Comparison of ENCODE assay signal across 8 cellular contexts in genomic region chr19:11528551-11529341, GRCh38. TPM values are rescaled to one million over a fixed set of nuclear protein-coding genes. Genes with fewer than 3 reads are reported as not detected.
DNase-seq lines count a peak whose midpoint lies in the region; ATAC-seq and TF ChIP-seq lines count a peak whose summit lies in the region.

ECSIT (minus strand) TSS chr19:11529134; CDS start chr19:11519170, 9,964 bp downstream.

- H3K4me3 Mint-ChIP-seq in WTC11: peak within 1 kb of the TSS; percentile 93

- WGBS in smooth muscle cell (ENCODE audit: low lambda C conversion rate): under 1% methylated on average over 47 of the region's 47 CpGs

- ATAC-seq in GM18909 (IDR thresholded peaks at IDR 0.05; ENCODE audit: poor library complexity, unreplicated experiment): peak; percentile 95
- ATAC-seq in HG03175 (IDR thresholded peaks at IDR 0.05; ENCODE audit: unreplicated experiment): peak; percentile 93
- peak; percentile 97 for ATAC-seq in WTC11

- no peaks in the 10 kb centered on the region for H3K36me3 ChIP-seq in smooth muscle cell (ENCODE audit: low read depth)

- peak within 1 kb of the TSS; percentile 95 for H3K27ac ChIP-seq in smooth muscle cell (ENCODE audit: low read depth)

- H3K36me3 Mint-ChIP-seq in WTC11: no peaks in the 10 kb centered on the region

- CTCF ChIA-PET in AG04449 (lab: Yijun Ruan, JAX) (interaction anchor here (1.4 to 2.1 kb wide), 4 partner anchors 9 to 46 kb away, joined by 5 to 8 read pairs (median 6); partner anchors contain the start of gene CNN1), WTC11 (lab: Charles Lee) (interaction anchor here (0.5 to 1.2 kb wide), 7 partner anchors 46 to 1229 kb away, joined by 3 to 8 read pairs (median 3); no protein-coding TSS in a partner anchor)

- H3K4me1 Mint-ChIP-seq in WTC11: peaks cover 8% of the 10 kb centered on the region

- peaks cover 7% of the 10 kb centered on the region for H4K20me1 ChIP-seq in smooth muscle cell (ENCODE audit: low read depth)

- POLR2A ChIA-PET in AG04449 (lab: Yijun Ruan, JAX) (interaction anchor here (1.2 kb wide), 1 partner anchor 10 kb away, joined by 3 read pairs; the partner anchor contains the start of gene CNN1), WTC11 (lab: Charles Lee) (interaction anchor here (0.9 to 1.0 kb wide), 5 partner anchors 10 to 182 kb away, joined by 3 to 8 read pairs (median 3); partner anchors contain the start of genes CCDC159, CNN1, ELOF1 and TMEM205)

- peak within 1 kb of the TSS; percentile 90 for H3K9ac ChIP-seq in smooth muscle cell (ENCODE audit: low read depth)

- peak within 1 kb of the TSS; percentile 85 for H3K4me2 ChIP-seq in smooth muscle cell

- DNase-seq in AG04449 (ENCODE audit: low read depth, low spot score): peak; percentile 90
- DNase-seq in NCI-H226: peak; percentile 97
- peak; percentile 97 for DNase-seq in WTC11 (ENCODE audit: low spot score)
- DNase-seq in cardiac fibroblast (ENCODE audit: low read depth in 2 of 2): peak; percentile 99
- DNase-seq in iPS-NIHi7 (ENCODE audit: extremely low spot score): peak; percentile 97
- peak; percentile 93 for DNase-seq in smooth muscle cell (lab: John Stamatoyannopoulos, UW; ENCODE audit: unreplicated experiment)

- H3K4me3 ChIP-seq in AG04449 (ENCODE audit: low read depth, low read length) (peak within 1 kb of the TSS; percentile 85), cardiac fibroblast (replicated peaks in 1 of 2; ENCODE audit: low read depth in 2 of 2, low read length in 2 of 2) (peak within 1 kb of the TSS; percentile 86 to 91), smooth muscle cell (peak within 1 kb of the TSS; percentile 76)

- H3K9me3 Mint-ChIP-seq in WTC11: no peaks in the 10 kb centered on the region

- H3K27me3 ChIP-seq in smooth muscle cell (ENCODE audit: low read depth): no peaks in the 10 kb centered on the region

- no peaks in the 10 kb centered on the region for H3K9me3 ChIP-seq in smooth muscle cell (replicated peaks; ENCODE audit: low read depth)

- H3K27me3 Mint-ChIP-seq in WTC11 (ENCODE audit: low read depth): peaks cover 18% of the 10 kb centered on the region

- H2AFZ ChIP-seq in smooth muscle cell (ENCODE audit: low read depth): peak within 1 kb of the TSS; percentile 34

- H3K27ac Mint-ChIP-seq in WTC11: peak within 1 kb of the TSS; percentile 89

- peaks cover 11% of the 10 kb centered on the region for H3K79me2 ChIP-seq in smooth muscle cell (ENCODE audit: low read depth)

- no peak for TF ChIP-seq CTCF in AG04449 (IDR thresholded peaks at IDR 0.05; ENCODE audit: insufficient read depth, low read length, missing control alignments)
- no peak for TF ChIP-seq CTCF in WTC11 (IDR thresholded peaks at IDR 0.05)
- TF ChIP-seq CTCF in cardiac fibroblast (IDR thresholded peaks at IDR 0.05; ENCODE audit: low read depth, low read length): no peak
- TF ChIP-seq CTCF in smooth muscle cell (IDR thresholded peaks at IDR 0.05; ENCODE audit: borderline replicate concordance, insufficient read depth, poor library complexity, severe bottlenecking): no peak

- H3F3A ChIP-seq in smooth muscle cell (ENCODE audit: low read depth): peaks cover 4% of the 10 kb centered on the region

- peaks cover 10% of the 10 kb centered on the region for H3K4me1 ChIP-seq in smooth muscle cell (ENCODE audit: low read depth)

TF ChIP-seq in WTC11, 78 proteins besides CTCF, POLR2A, EP300 and RAD21 (continues in another document):
- peak; percentile 31; the same call in 1 of the 2 replicates for TF ChIP-seq FOXP1 (CRISPR knock-in tag; IDR thresholded peaks at IDR 0.05; ENCODE audit: borderline replicate concordance)
- 0 out of 2 replicates have a peak, but pooled peaks have one; percentile 32 for TF ChIP-seq FOXP4 (CRISPR knock-in tag; IDR thresholded peaks at IDR 0.05)
- peak; percentile 66; the same call in 1 of the 2 replicates for TF ChIP-seq HMGXB4 (CRISPR knock-in tag; IDR thresholded peaks at IDR 0.05)
- no peak for TF ChIP-seq ATF3 (CRISPR knock-in tag; conservative IDR thresholded peaks at IDR 0.05)
- TF ChIP-seq ETV6 (CRISPR knock-in tag; IDR thresholded peaks at IDR 0.05): peak; percentile 62; the same call in 1 of the 2 replicates
- TF ChIP-seq E2F1 (CRISPR knock-in tag; IDR thresholded peaks at IDR 0.05): no peak
- peak; percentile 28; the same call in 1 of the 2 replicates for TF ChIP-seq USF2 (CRISPR knock-in tag; IDR thresholded peaks at IDR 0.05)
- peak; percentile 58; the same call in 1 of the 2 replicates for TF ChIP-seq GABPB1 (CRISPR knock-in tag; IDR thresholded peaks at IDR 0.05)
- TF ChIP-seq NR2C2 (CRISPR knock-in tag; IDR thresholded peaks at IDR 0.05): peak; percentile 88
- TF ChIP-seq ATF6 (CRISPR knock-in tag; IDR thresholded peaks at IDR 0.05): no peak
- peak; percentile 32; the same call in 1 of the 2 replicates for TF ChIP-seq TEAD1 (CRISPR knock-in tag; IDR thresholded peaks at IDR 0.05)
- TF ChIP-seq NFYB (CRISPR knock-in tag; conservative IDR thresholded peaks at IDR 0.05; ENCODE audit: low read depth): peak; percentile 74
- no peak for TF ChIP-seq ZNF219 (CRISPR knock-in tag; IDR thresholded peaks at IDR 0.05; ENCODE audit: borderline replicate concordance)

RNA-seq across cellular contexts. Expression of gene ECSIT, which starts in this region (rescaled TPM):
- 56.4 to 64.1 TPM (median 61.7 TPM) in 3 replicates for total RNA-seq in WTC11 (2021)
- total RNA-seq in smooth muscle cell: 20.7 and 21.1 TPM in 2 replicates
- polyA plus RNA-seq in smooth muscle cell: 32.1 and 34.1 TPM in 2 replicates

Comparison
In these comparisons a context has a peak if more than half of its experiments do, and no peak if none do; other contexts are left out.
1. Peak in every context shown above with its lines: DNase-seq, ATAC-seq, H3K4me3 ChIP-seq and H3K27ac ChIP-seq.